1 cellular context compared by ENCODE assay signal in the genomic region with DNA sequence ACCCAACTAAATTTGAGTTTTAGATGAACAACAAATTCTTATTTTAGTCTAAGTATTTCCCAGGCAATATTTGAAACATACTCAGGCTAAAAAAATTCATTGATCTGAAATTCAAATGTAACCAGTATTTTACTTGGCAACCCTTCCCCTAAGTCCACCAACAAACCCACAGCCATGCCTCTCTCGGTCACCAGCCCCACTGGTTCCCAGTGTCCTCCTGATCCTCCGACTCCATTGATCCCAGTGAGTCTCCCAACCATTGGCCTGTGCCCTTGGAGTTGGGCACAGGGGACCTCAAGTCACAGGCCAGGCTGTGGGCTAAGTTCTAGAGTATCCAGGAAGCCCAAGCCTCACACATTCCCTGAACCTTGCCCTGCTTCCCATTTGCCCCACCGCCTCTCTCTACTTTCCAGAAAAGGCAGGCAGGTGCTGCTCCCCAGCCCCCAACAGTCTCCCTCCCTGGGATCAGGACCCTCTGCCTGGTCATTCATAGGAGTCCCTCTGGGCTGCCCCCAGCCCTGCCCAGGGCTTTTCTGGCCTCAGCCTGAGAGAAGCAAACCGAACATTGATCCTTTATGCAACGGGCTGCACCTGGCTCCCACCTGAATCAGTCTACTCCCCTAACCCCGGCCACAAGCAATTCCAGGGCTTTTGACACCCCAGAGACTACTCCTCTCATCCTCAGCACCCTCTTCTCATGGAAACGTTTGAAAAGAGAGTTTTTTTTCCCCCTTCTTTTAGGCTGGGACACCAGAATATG.
TF ChIP-seq lines count a peak whose summit lies in the region.

No MANE protein-coding gene starts in this region.

TF ChIP-seq in HepG2, 621 proteins besides CTCF, POLR2A, EP300 and RAD21 (continued from another document and continues in another):
- TF ChIP-seq, protein P1, sequence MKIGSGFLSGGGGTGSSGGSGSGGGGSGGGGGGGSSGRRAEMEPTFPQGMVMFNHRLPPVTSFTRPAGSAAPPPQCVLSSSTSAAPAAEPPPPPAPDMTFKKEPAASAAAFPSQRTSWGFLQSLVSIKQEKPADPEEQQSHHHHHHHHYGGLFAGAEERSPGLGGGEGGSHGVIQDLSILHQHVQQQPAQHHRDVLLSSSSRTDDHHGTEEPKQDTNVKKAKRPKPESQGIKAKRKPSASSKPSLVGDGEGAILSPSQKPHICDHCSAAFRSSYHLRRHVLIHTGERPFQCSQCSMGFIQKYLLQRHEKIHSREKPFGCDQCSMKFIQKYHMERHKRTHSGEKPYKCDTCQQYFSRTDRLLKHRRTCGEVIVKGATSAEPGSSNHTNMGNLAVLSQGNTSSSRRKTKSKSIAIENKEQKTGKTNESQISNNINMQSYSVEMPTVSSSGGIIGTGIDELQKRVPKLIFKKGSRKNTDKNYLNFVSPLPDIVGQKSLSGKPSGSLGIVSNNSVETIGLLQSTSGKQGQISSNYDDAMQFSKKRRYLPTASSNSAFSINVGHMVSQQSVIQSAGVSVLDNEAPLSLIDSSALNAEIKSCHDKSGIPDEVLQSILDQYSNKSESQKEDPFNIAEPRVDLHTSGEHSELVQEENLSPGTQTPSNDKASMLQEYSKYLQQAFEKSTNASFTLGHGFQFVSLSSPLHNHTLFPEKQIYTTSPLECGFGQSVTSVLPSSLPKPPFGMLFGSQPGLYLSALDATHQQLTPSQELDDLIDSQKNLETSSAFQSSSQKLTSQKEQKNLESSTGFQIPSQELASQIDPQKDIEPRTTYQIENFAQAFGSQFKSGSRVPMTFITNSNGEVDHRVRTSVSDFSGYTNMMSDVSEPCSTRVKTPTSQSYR (CRISPR knock-in tag; IDR thresholded peaks at IDR 0.05; ENCODE audit: borderline replicate concordance) = no peak
- no peak for TF ChIP-seq ZC3H4 (CRISPR knock-in tag; IDR thresholded peaks at IDR 0.05; ENCODE audit: borderline replicate concordance)
- TF ChIP-seq ZNF556 (CRISPR knock-in tag; IDR thresholded peaks at IDR 0.05; ENCODE audit: borderline replicate concordance) = peak; percentile 52; the same call in 1 of the 2 replicates
- no peak for TF ChIP-seq YY1 (IDR thresholded peaks at IDR 0.05; ENCODE audit: insufficient read depth, insufficient replicate concordance, low read depth, low read length)
- no peak; the same call in 1 of the 2 replicates for TF ChIP-seq ZFP37 (CRISPR knock-in tag; IDR thresholded peaks at IDR 0.05; ENCODE audit: borderline replicate concordance)
- TF ChIP-seq CBFB (CRISPR knock-in tag; IDR thresholded peaks at IDR 0.05) = no peak
- TF ChIP-seq NFIB (CRISPR knock-in tag; IDR thresholded peaks at IDR 0.05; ENCODE audit: borderline replicate concordance) = no peak
- TF ChIP-seq ZNF670 (CRISPR knock-in tag; IDR thresholded peaks at IDR 0.05; ENCODE audit: borderline replicate concordance) = no peak
- no peak for TF ChIP-seq ZNF598 (CRISPR knock-in tag; IDR thresholded peaks at IDR 0.05; ENCODE audit: borderline replicate concordance)
- TF ChIP-seq, protein P2, sequence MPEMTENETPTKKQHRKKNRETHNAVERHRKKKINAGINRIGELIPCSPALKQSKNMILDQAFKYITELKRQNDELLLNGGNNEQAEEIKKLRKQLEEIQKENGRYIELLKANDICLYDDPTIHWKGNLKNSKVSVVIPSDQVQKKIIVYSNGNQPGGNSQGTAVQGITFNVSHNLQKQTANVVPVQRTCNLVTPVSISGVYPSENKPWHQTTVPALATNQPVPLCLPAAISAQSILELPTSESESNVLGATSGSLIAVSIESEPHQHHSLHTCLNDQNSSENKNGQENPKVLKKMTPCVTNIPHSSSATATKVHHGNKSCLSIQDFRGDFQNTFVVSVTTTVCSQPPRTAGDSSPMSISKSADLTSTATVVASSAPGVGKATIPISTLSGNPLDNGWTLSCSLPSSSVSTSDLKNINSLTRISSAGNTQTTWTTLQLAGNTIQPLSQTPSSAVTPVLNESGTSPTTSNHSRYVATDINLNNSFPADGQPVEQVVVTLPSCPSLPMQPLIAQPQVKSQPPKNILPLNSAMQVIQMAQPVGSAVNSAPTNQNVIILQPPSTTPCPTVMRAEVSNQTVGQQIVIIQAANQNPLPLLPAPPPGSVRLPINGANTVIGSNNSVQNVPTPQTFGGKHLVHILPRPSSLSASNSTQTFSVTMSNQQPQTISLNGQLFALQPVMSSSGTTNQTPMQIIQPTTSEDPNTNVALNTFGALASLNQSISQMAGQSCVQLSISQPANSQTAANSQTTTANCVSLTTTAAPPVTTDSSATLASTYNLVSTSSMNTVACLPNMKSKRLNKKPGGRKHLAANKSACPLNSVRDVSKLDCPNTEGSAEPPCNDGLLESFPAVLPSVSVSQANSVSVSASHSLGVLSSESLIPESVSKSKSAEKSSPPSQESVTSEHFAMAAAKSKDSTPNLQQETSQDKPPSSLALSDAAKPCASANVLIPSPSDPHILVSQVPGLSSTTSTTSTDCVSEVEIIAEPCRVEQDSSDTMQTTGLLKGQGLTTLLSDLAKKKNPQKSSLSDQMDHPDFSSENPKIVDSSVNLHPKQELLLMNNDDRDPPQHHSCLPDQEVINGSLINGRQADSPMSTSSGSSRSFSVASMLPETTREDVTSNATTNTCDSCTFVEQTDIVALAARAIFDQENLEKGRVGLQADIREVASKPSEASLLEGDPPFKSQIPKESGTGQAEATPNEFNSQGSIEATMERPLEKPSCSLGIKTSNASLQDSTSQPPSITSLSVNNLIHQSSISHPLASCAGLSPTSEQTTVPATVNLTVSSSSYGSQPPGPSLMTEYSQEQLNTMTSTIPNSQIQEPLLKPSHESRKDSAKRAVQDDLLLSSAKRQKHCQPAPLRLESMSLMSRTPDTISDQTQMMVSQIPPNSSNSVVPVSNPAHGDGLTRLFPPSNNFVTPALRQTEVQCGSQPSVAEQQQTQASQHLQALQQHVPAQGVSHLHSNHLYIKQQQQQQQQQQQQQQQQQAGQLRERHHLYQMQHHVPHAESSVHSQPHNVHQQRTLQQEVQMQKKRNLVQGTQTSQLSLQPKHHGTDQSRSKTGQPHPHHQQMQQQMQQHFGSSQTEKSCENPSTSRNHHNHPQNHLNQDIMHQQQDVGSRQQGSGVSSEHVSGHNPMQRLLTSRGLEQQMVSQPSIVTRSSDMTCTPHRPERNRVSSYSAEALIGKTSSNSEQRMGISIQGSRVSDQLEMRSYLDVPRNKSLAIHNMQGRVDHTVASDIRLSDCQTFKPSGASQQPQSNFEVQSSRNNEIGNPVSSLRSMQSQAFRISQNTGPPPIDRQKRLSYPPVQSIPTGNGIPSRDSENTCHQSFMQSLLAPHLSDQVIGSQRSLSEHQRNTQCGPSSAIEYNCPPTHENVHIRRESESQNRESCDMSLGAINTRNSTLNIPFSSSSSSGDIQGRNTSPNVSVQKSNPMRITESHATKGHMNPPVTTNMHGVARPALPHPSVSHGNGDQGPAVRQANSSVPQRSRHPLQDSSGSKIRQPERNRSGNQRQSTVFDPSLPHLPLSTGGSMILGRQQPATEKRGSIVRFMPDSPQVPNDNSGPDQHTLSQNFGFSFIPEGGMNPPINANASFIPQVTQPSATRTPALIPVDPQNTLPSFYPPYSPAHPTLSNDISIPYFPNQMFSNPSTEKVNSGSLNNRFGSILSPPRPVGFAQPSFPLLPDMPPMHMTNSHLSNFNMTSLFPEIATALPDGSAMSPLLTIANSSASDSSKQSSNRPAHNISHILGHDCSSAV (CRISPR knock-in tag; IDR thresholded peaks at IDR 0.05; ENCODE audit: borderline replicate concordance) = peak; percentile 58; the same call in 1 of the 2 replicates
- no peak for TF ChIP-seq AGO1 (IDR thresholded peaks at IDR 0.05; ENCODE audit: low read depth, low read length, poor library complexity, severe bottlenecking)
- TF ChIP-seq, protein P3, sequence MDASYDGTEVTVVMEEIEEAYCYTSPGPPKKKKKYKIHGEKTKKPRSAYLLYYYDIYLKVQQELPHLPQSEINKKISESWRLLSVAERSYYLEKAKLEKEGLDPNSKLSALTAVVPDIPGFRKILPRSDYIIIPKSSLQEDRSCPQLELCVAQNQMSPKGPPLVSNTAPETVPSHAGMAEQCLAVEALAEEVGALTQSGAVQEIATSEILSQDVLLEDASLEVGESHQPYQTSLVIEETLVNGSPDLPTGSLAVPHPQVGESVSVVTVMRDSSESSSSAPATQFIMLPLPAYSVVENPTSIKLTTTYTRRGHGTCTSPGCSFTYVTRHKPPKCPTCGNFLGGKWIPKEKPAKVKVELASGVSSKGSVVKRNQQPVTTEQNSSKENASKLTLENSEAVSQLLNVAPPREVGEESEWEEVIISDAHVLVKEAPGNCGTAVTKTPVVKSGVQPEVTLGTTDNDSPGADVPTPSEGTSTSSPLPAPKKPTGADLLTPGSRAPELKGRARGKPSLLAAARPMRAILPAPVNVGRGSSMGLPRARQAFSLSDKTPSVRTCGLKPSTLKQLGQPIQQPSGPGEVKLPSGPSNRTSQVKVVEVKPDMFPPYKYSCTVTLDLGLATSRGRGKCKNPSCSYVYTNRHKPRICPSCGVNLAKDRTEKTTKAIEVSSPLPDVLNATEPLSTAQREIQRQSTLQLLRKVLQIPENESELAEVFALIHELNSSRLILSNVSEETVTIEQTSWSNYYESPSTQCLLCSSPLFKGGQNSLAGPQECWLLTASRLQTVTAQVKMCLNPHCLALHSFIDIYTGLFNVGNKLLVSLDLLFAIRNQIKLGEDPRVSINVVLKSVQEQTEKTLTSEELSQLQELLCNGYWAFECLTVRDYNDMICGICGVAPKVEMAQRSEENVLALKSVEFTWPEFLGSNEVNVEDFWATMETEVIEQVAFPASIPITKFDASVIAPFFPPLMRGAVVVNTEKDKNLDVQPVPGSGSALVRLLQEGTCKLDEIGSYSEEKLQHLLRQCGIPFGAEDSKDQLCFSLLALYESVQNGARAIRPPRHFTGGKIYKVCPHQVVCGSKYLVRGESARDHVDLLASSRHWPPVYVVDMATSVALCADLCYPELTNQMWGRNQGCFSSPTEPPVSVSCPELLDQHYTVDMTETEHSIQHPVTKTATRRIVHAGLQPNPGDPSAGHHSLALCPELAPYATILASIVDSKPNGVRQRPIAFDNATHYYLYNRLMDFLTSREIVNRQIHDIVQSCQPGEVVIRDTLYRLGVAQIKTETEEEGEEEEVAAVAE (CRISPR knock-in tag; IDR thresholded peaks at IDR 0.05; ENCODE audit: borderline replicate concordance) = no peak
- no peak for TF ChIP-seq ARID2 (CRISPR knock-in tag; IDR thresholded peaks at IDR 0.05; ENCODE audit: borderline replicate concordance)
- 0 out of 2 replicates have a peak, but pooled peaks have one; percentile 34 for TF ChIP-seq ARNTL (CRISPR knock-in tag; IDR thresholded peaks at IDR 0.05)
- no peak for TF ChIP-seq SMARCE1 (IDR thresholded peaks at IDR 0.05; ENCODE audit: borderline replicate concordance)
- peak; percentile 9; the same call in 1 of the 2 replicates for TF ChIP-seq ZNF335 (CRISPR knock-in tag; IDR thresholded peaks at IDR 0.05)
- TF ChIP-seq ZNF891 (CRISPR knock-in tag; IDR thresholded peaks at IDR 0.05) = no peak
- TF ChIP-seq, protein P4, sequence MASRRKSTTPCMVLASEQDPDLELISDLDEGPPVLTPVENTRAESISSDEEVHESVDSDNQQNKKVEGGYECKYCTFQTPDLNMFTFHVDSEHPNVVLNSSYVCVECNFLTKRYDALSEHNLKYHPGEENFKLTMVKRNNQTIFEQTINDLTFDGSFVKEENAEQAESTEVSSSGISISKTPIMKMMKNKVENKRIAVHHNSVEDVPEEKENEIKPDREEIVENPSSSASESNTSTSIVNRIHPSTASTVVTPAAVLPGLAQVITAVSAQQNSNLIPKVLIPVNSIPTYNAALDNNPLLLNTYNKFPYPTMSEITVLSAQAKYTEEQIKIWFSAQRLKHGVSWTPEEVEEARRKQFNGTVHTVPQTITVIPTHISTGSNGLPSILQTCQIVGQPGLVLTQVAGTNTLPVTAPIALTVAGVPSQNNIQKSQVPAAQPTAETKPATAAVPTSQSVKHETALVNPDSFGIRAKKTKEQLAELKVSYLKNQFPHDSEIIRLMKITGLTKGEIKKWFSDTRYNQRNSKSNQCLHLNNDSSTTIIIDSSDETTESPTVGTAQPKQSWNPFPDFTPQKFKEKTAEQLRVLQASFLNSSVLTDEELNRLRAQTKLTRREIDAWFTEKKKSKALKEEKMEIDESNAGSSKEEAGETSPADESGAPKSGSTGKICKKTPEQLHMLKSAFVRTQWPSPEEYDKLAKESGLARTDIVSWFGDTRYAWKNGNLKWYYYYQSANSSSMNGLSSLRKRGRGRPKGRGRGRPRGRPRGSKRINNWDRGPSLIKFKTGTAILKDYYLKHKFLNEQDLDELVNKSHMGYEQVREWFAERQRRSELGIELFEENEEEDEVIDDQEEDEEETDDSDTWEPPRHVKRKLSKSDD (CRISPR knock-in tag; IDR thresholded peaks at IDR 0.05; ENCODE audit: low read depth) = no peak
- TF ChIP-seq ZNF501 (CRISPR knock-in tag; IDR thresholded peaks at IDR 0.05) = no peak
- no peak for TF ChIP-seq ZNF747 (CRISPR knock-in tag; IDR thresholded peaks at IDR 0.05; ENCODE audit: borderline replicate concordance)
- TF ChIP-seq ARNT2 (CRISPR knock-in tag; IDR thresholded peaks at IDR 0.05; ENCODE audit: low read depth) = 0 out of 2 replicates have a peak, but pooled peaks have one; percentile 38
- TF ChIP-seq FOXA1 (IDR thresholded peaks at IDR 0.05) = no peak
- no peak for TF ChIP-seq FOXA1 (CRISPR knock-in tag; IDR thresholded peaks at IDR 0.05)
- TF ChIP-seq ZKSCAN8 (CRISPR knock-in tag; IDR thresholded peaks at IDR 0.05; ENCODE audit: borderline replicate concordance) = no peak
- TF ChIP-seq, protein P5, sequence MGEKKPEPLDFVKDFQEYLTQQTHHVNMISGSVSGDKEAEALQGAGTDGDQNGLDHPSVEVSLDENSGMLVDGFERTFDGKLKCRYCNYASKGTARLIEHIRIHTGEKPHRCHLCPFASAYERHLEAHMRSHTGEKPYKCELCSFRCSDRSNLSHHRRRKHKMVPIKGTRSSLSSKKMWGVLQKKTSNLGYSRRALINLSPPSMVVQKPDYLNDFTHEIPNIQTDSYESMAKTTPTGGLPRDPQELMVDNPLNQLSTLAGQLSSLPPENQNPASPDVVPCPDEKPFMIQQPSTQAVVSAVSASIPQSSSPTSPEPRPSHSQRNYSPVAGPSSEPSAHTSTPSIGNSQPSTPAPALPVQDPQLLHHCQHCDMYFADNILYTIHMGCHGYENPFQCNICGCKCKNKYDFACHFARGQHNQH (CRISPR knock-in tag; IDR thresholded peaks at IDR 0.05) = no peak
- TF ChIP-seq ZNF83 (CRISPR knock-in tag; IDR thresholded peaks at IDR 0.05; ENCODE audit: borderline replicate concordance) = 0 out of 2 replicates have a peak, but pooled peaks have one; percentile 29
- TF ChIP-seq ZNF33B (CRISPR knock-in tag; IDR thresholded peaks at IDR 0.05) = no peak
- TF ChIP-seq EZH2 (conservative IDR thresholded peaks at IDR 0.05; ENCODE audit: low read depth, low read length) = no peak
- TF ChIP-seq DNMT1 (CRISPR knock-in tag; IDR thresholded peaks at IDR 0.05) = no peak
- TF ChIP-seq SP140L (CRISPR knock-in tag; IDR thresholded peaks at IDR 0.05; ENCODE audit: borderline replicate concordance) = no peak
- peak; percentile 61 for TF ChIP-seq SALL1 (CRISPR knock-in tag; IDR thresholded peaks at IDR 0.05)
- TF ChIP-seq PAF1 (CRISPR knock-in tag; IDR thresholded peaks at IDR 0.05) = no peak
- TF ChIP-seq PCBP2 (optimal IDR thresholded peaks at IDR 0.05; ENCODE audit: low read depth, low read length, poor library complexity, severe bottlenecking) = no peak
- no peak for TF ChIP-seq ZNF382 (CRISPR knock-in tag; IDR thresholded peaks at IDR 0.05; ENCODE audit: borderline replicate concordance)
- TF ChIP-seq ZBTB7B (CRISPR knock-in tag; IDR thresholded peaks at IDR 0.05) = peak; percentile 85
- TF ChIP-seq ZBTB1 (CRISPR knock-in tag; IDR thresholded peaks at IDR 0.05; ENCODE audit: borderline replicate concordance) = no peak
- no peak for TF ChIP-seq SRSF1 (optimal IDR thresholded peaks at IDR 0.05; ENCODE audit: low read depth, low read length)
- TF ChIP-seq MED1 (CRISPR knock-in tag; IDR thresholded peaks at IDR 0.05) = peak; percentile 69; the same call in 1 of the 2 replicates
- TF ChIP-seq GATAD2A (CRISPR knock-in tag; IDR thresholded peaks at IDR 0.05) = peak; percentile 58
- TF ChIP-seq KDM6A (CRISPR knock-in tag; IDR thresholded peaks at IDR 0.05; ENCODE audit: low read depth) = no peak
- TF ChIP-seq ARHGAP35 (CRISPR knock-in tag; IDR thresholded peaks at IDR 0.05; ENCODE audit: borderline replicate concordance) = no peak
- no peak for TF ChIP-seq AGO2 (optimal IDR thresholded peaks at IDR 0.05; ENCODE audit: low read depth, low read length)
- no peak for TF ChIP-seq ZKSCAN5 (CRISPR knock-in tag; IDR thresholded peaks at IDR 0.05)
